Comparison of ENCODE assay signal across 8 cellular contexts in the genomic region with DNA sequence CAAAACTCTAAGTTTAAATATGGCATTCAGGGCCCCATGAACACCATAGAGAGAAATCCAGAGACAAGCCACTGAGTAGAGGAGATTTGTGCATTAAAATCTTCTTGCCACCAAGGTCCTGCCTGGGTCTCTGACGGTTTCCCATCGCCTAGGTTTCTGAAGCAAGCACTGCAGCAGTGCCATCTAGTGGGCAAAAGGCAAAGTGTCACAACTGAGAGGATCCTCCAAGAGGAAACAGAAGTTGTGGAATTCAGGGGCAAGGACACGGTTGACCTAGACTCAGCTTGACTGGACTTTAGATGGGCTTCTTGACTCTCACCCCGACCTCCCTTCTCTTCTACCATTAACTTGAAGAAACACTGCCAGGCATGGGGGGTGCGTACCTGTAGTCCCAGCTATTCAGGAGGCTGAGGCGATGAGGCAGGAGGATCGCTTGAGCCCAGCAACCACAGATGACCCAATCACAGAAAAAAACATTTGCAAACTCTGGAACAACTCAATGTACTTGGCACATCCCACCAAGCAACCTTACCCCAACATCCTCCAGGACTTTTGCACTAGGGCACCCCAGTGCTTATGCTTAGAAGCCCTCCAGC.
DNase-seq lines count a peak whose midpoint lies in the region; ATAC-seq, FAIRE-seq and TF ChIP-seq lines count a peak whose summit lies in the region.

No MANE protein-coding gene starts in this region.

- TF ChIP-seq CTCF in pancreas (IDR thresholded peaks at IDR 0.05), result peak; percentile 65 to 89 (median 84)

- 35 to 38% methylated on average over 7 of the region's 7 CpGs for WGBS in pancreas, 2 donors

- H3K27ac ChIP-seq in pancreas, result no peak overlapping the region

- no peaks in the 10 kb centered on the region for H3K9me3 Mint-ChIP-seq in activated T-helper 2 cell treated with anti-CD3 and anti-CD28 coated beads, Interferon-gamma antibody, Interleukin-2, Interleukin-4, amounts not matched to agents 10 μg/mL and 5 μg/mL and 100 μg/mL, durations not matched to agents 14 hours and 24 hours and 36 hours

- H3K4me3 Mint-ChIP-seq in activated T-helper 2 cell treated with anti-CD3 and anti-CD28 coated beads, Interferon-gamma antibody, Interleukin-2, Interleukin-4, amounts not matched to agents 10 μg/mL and 5 μg/mL and 100 μg/mL, durations not matched to agents 14 hours and 24 hours and 36 hours (ENCODE audit: low read depth), result no peak overlapping the region

- no peaks in the 10 kb centered on the region for H3K27me3 Mint-ChIP-seq in activated T-helper 2 cell treated with anti-CD3 and anti-CD28 coated beads, Interferon-gamma antibody, Interleukin-2, Interleukin-4, amounts not matched to agents 10 μg/mL and 5 μg/mL and 100 μg/mL, durations not matched to agents 14 hours and 24 hours and 36 hours (ENCODE audit: low read depth)

- H3K4me1 Mint-ChIP-seq in activated T-helper 2 cell treated with anti-CD3 and anti-CD28 coated beads, Interferon-gamma antibody, Interleukin-2, Interleukin-4, amounts not matched to agents 10 μg/mL and 5 μg/mL and 100 μg/mL, durations not matched to agents 14 hours and 24 hours and 36 hours (ENCODE audit: low read depth), result no peaks in the 10 kb centered on the region

- no peaks in the 10 kb centered on the region for H3K9me3 ChIP-seq in pancreas

- DNase-seq in EH (ENCODE audit: low read depth) (peak; percentile 50), NOMO-1 (lab: John Stamatoyannopoulos, UW; ENCODE audit: unreplicated experiment in 2 of 2) (peak; percentile 61 to 68), glomerular endothelial cell (ENCODE audit: extremely low read depth, low read depth, low spot score) (peak; percentile 22), pancreas (peak in 5 of 6 donors; percentile 28 to 77 (median 61)), cortex of kidney (lab: John Stamatoyannopoulos, UW) (no peak)
- DNase-seq in activated T-helper 2 cell treated with anti-CD3 and anti-CD28 coated beads, Interferon-gamma antibody, Interleukin-2, Interleukin-4, amounts not matched to agents 10 μg/mL and 5 μg/mL and 100 μg/mL, durations not matched to agents 14 hours and 24 hours and 36 hours (ENCODE audit: low spot score), result peak; percentile 18
- no peak for DNase-seq in effector CD4-positive, alpha-beta T cell

- H3K4me1 ChIP-seq in pancreas, result no peaks in the 10 kb centered on the region

- no peaks in the 10 kb centered on the region for H3K36me3 ChIP-seq in pancreas

- H3K27ac Mint-ChIP-seq in activated T-helper 2 cell treated with anti-CD3 and anti-CD28 coated beads, Interferon-gamma antibody, Interleukin-2, Interleukin-4, amounts not matched to agents 10 μg/mL and 5 μg/mL and 100 μg/mL, durations not matched to agents 14 hours and 24 hours and 36 hours, result no peak overlapping the region

- FAIRE-seq in pancreas (lab: Jason Lieb, UNC), result no peak

- ATAC-seq in HG02759 (IDR thresholded peaks at IDR 0.05; ENCODE audit: unreplicated experiment) (peak; percentile 68), pancreas (peak; percentile 53 to 84 (median 80))

- H3K4me3 ChIP-seq in pancreas, result no peak overlapping the region

- no peaks in the 10 kb centered on the region for H3K27me3 ChIP-seq in pancreas

- H3K36me3 Mint-ChIP-seq in activated T-helper 2 cell treated with anti-CD3 and anti-CD28 coated beads, Interferon-gamma antibody, Interleukin-2, Interleukin-4, amounts not matched to agents 10 μg/mL and 5 μg/mL and 100 μg/mL, durations not matched to agents 14 hours and 24 hours and 36 hours (ENCODE audit: low read depth), result no peaks in the 10 kb centered on the region

- intact Hi-C loops in activated T-helper 2 cell treated with anti-CD3 and anti-CD28 coated beads, Interferon-gamma antibody, Interleukin-2, Interleukin-4, amounts not matched to agents 10 μg/mL and 5 μg/mL and 100 μg/mL, durations not matched to agents 14 hours and 24 hours and 36 hours (cut with micrococcal nuclease), result loop anchor here (1.0 kb wide), 1 partner anchor 907 kb away; no protein-coding TSS in a partner anchor
- intact Hi-C loops in pancreas (cut with DNase I), result loop anchor here in 1 of 3 donors (5.0 kb wide), 1 partner anchor 879 kb away; no protein-coding TSS in a partner anchor

Comparison
In these comparisons a context has a peak if more than half of its experiments do, and no peak if none do; other contexts are left out.
1. DNase-seq: peak in EH (single experiment), NOMO-1 (2 of 2), activated T-helper 2 cell treated with anti-CD3 and anti-CD28 coated beads, Interferon-gamma antibody, Interleukin-2, Interleukin-4, amounts not matched to agents 10 μg/mL and 5 μg/mL and 100 μg/mL, durations not matched to agents 14 hours and 24 hours and 36 hours (single experiment), glomerular endothelial cell (single experiment) and pancreas (5 of 6); none in effector CD4-positive, alpha-beta T cell (single experiment) and cortex of kidney (single experiment).